Comparison of ENCODE assay signal across 10 cellular contexts in genomic region chr16:27405546-27406451, GRCh38. TPM values are rescaled to one million over a fixed set of nuclear protein-coding genes. Genes with fewer than 3 reads are reported as not detected.
A peak's percentile ranks its signal among the peaks of the same experiment; 100 is the strongest.
DNase-seq lines count a peak whose midpoint lies in the region; ATAC-seq and TF ChIP-seq lines count a peak whose summit lies in the region.
"Had no signal": no experiment of that assay in that cellular context is flagged by ENCODE, and none has a peak within 500 bp of the region (broad histone marks: within the 10 kb centered on the region; RNA-seq: fewer than 3 reads in every experiment).

No MANE protein-coding gene starts in this region.

- DNase-seq in activated CD8-positive, alpha-beta T cell treated with anti-CD3 and anti-CD28 coated beads for 36 hours = peak; percentile 94
- peak; percentile 83 for DNase-seq in esophagus muscularis mucosa (ENCODE audit: extremely low spot score)
- DNase-seq in stimulated activated CD8-positive, alpha-beta memory T cell treated with anti-CD3 and anti-CD28 coated beads, Interleukin-4, amount 100 ng/mL, for 48 hours = peak; percentile 90
- DNase-seq in SKM-1 treated with dmso at 0.1 percent for 144 hours (lab: John Stamatoyannopoulos, UW; ENCODE audit: unreplicated experiment) = no peak
- no peak for DNase-seq in cerebellar nuclear complex (lab: John Stamatoyannopoulos, UW)
- DNase-seq: NCI-H1436 had no signal

- peaks cover 54% of the 10 kb centered on the region for H3K4me1 Mint-ChIP-seq in activated CD8-positive, alpha-beta T cell treated with anti-CD3 and anti-CD28 coated beads for 36 hours (ENCODE audit: low read depth)

- CTCF ChIA-PET in activated CD8-positive, alpha-beta T cell treated with anti-CD3 and anti-CD28 coated beads for 36 hours (lab: Charles Lee) = interaction anchor here (0.9 to 9.3 kb wide), 11 partner anchors 10 to 226 kb away, joined by 3 to 92 read pairs (median 4); no protein-coding TSS in a partner anchor

- POLR2A ChIA-PET in activated CD8-positive, alpha-beta T cell treated with anti-CD3 and anti-CD28 coated beads for 36 hours (lab: Charles Lee) = interaction anchor here (0.6 to 10.5 kb wide), 22 partner anchors 7 to 236 kb away, joined by 3 to 168 read pairs (median 8); partner anchors contain the start of gene IL4R

- peaks cover 82% of the 10 kb centered on the region for H3K36me3 Mint-ChIP-seq in activated CD8-positive, alpha-beta T cell treated with anti-CD3 and anti-CD28 coated beads for 36 hours (ENCODE audit: low read depth)

- 71% methylated on average over 14 of the region's 19 CpGs for WGBS in esophagus muscularis mucosa

- peaks cover 0 to 12% (median 0%) of the 10 kb centered on the region in 4 donors for H3K9me3 ChIP-seq in esophagus muscularis mucosa

- intact Hi-C loops in activated CD8-positive, alpha-beta T cell treated with anti-CD3 and anti-CD28 coated beads for 36 hours (cut with micrococcal nuclease) = loop anchor here (2.0 kb wide), 1 partner anchor 39 kb away; no protein-coding TSS in a partner anchor
- intact Hi-C loops in esophagus muscularis mucosa (cut with DNase I) = no loop called here

- H3K27me3 ChIP-seq in esophagus muscularis mucosa = peaks cover 0 to 54% (median 0%) of the 10 kb centered on the region in 4 donors

- H3K27me3 Mint-ChIP-seq in activated CD8-positive, alpha-beta T cell treated with anti-CD3 and anti-CD28 coated beads for 36 hours = no peaks in the 10 kb centered on the region

- no peak overlapping the region for H3K27ac ChIP-seq in esophagus muscularis mucosa (replicated peaks in 1 of 4)
- H3K27ac ChIP-seq: epithelial cell of prostate had no signal

- no peak for TF ChIP-seq POLR2A in esophagus muscularis mucosa (IDR thresholded peaks at IDR 0.05; ENCODE audit: low read depth)

- H3K27ac Mint-ChIP-seq in activated CD8-positive, alpha-beta T cell treated with anti-CD3 and anti-CD28 coated beads for 36 hours = peak overlapping the region; percentile 96

- H3K4me3 ChIP-seq in esophagus muscularis mucosa = no peak overlapping the region

- ATAC-seq in GM21825 (IDR thresholded peaks at IDR 0.05; ENCODE audit: unreplicated experiment) (peak; percentile 24), GM19035 (IDR thresholded peaks at IDR 0.05; ENCODE audit: unreplicated experiment) (no peak), GM18873 (IDR thresholded peaks at IDR 0.05; ENCODE audit: low FRiP score, unreplicated experiment) (no peak)
- ATAC-seq in activated CD8-positive, alpha-beta T cell treated with anti-CD3 and anti-CD28 coated beads for 36 hours = no peak

- H3K4me3 Mint-ChIP-seq in activated CD8-positive, alpha-beta T cell treated with anti-CD3 and anti-CD28 coated beads for 36 hours = peak overlapping the region; percentile 99

- TF ChIP-seq CTCF in activated CD8-positive, alpha-beta T cell treated with anti-CD3 and anti-CD28 coated beads for 36 hours (IDR thresholded peaks at IDR 0.05) = no peak
- TF ChIP-seq CTCF in esophagus muscularis mucosa (IDR thresholded peaks at IDR 0.05) = no peak

- H3K36me3 ChIP-seq in esophagus muscularis mucosa = no peaks in the 10 kb centered on the region

- peaks cover 4% of the 10 kb centered on the region for H3K9me3 Mint-ChIP-seq in activated CD8-positive, alpha-beta T cell treated with anti-CD3 and anti-CD28 coated beads for 36 hours

- no peak for TF ChIP-seq EP300 in esophagus muscularis mucosa (IDR thresholded peaks at IDR 0.05)

- peaks cover 6 to 22% (median 14%) of the 10 kb centered on the region in 4 donors for H3K4me1 ChIP-seq in esophagus muscularis mucosa

RNA-seq across cellular contexts. Expression of gene IL21R, which starts 3.8 kb away (rescaled TPM):
- total RNA-seq in activated CD8-positive, alpha-beta T cell treated with anti-CD3 and anti-CD28 coated beads for 36 hours = 10 to 100 TPM; 95.6 to 97.2 TPM
- total RNA-seq in esophagus muscularis mucosa = under 1 TPM in 3 of 4 donors, not detected in 1; under 0.01 to 0.50 (median 0.17) TPM

Comparison
In these comparisons a context has a peak if more than half of its experiments do, and no peak if none do; other contexts are left out.
1. DNase-seq: peak in activated CD8-positive, alpha-beta T cell treated with anti-CD3 and anti-CD28 coated beads for 36 hours (single experiment), esophagus muscularis mucosa (single experiment) and stimulated activated CD8-positive, alpha-beta memory T cell treated with anti-CD3 and anti-CD28 coated beads, Interleukin-4, amount 100 ng/mL, for 48 hours (single experiment); none in SKM-1 treated with dmso at 0.1 percent for 144 hours (single experiment) and cerebellar nuclear complex (0 of 2).
2. RNA of gene IL21R, which starts 3.8 kb away (total RNA-seq): 95.6 to 97.2 TPM in activated CD8-positive, alpha-beta T cell treated with anti-CD3 and anti-CD28 coated beads for 36 hours; under 0.01 to 0.50 TPM in esophagus muscularis mucosa; every median in the first group is over 10 times any median in the second.